Comparison of ENCODE assay signal across 32 cellular contexts in the genomic region with DNA sequence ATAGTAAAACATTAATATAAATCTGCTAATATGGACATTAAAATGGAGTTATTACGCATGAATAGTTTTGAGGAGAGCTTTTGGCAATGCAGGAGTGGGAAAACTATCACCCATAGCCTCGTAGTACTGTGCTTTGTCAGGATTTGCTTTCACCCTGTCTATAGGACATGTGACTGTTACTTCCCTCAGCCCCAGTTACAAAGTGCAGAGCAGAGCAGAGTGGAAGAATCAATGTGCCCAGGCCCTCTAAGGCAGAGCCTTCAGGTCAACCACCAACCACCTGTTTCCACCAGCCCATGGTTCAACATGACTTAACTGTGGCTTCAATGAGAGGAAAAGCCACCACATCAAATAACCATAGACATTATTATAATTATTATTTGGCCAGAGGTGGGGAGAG.
"Had no signal": no experiment of that assay in that cellular context is flagged by ENCODE, and none has a peak within 500 bp of the region (broad histone marks: within the 10 kb centered on the region; RNA-seq: fewer than 3 reads in every experiment).

No MANE protein-coding gene starts in this region.

- H3K4me1 Mint-ChIP-seq: activated B cell treated with CpG ODN at 0.5 μM for 24 hours; central memory CD8-positive, alpha-beta T cell; T-helper 17 cell had no signal

- H3K4me3 Mint-ChIP-seq: activated B cell treated with CpG ODN at 0.5 μM for 24 hours; activated CD8-positive, alpha-beta T cell treated with anti-CD3 and anti-CD28 coated beads for 36 hours; activated naive CD8-positive, alpha-beta T cell; activated T-cell treated with anti-CD3 and anti-CD28 coated beads, Interleukin-2, amount 50 U/mL, for 4 hours; activated T-helper 17 cell treated with anti-CD3 and anti-CD28 coated beads, Interleukin-2, amount 50 U/mL, for 72 hours; central memory CD8-positive, alpha-beta T cell; effector memory CD8-positive, alpha-beta T cell; T-helper 17 cell; T-helper 2 cell treated with Interferon-gamma antibody and Interleukin-4, amounts not matched to agents 5 μg/mL and 100 μg/mL, for 36 hours had no signal

- H3K27ac Mint-ChIP-seq: activated B cell treated with CpG ODN at 0.5 μM for 24 hours; activated CD8-positive, alpha-beta T cell treated with anti-CD3 and anti-CD28 coated beads for 36 hours; activated naive CD8-positive, alpha-beta T cell; activated T-helper 17 cell treated with anti-CD3 and anti-CD28 coated beads, Interleukin-2, amount 50 U/mL, for 72 hours; effector memory CD8-positive, alpha-beta T cell; T-helper 17 cell; T-helper 2 cell treated with Interferon-gamma antibody and Interleukin-4, amounts not matched to agents 5 μg/mL and 100 μg/mL, for 36 hours had no signal

- H3K27me3 ChIP-seq: brain microvascular endothelial cell, esophagus muscularis mucosa, gastrocnemius medialis had no signal

- H3K9me3 Mint-ChIP-seq: activated B cell treated with CpG ODN at 0.5 μM for 24 hours; activated CD8-positive, alpha-beta T cell treated with anti-CD3 and anti-CD28 coated beads for 36 hours; activated T-cell treated with anti-CD3 and anti-CD28 coated beads, Interleukin-2, amount 50 U/mL, for 4 hours; activated T-helper 17 cell treated with anti-CD3 and anti-CD28 coated beads, Interleukin-2, amount 50 U/mL, for 72 hours; central memory CD8-positive, alpha-beta T cell; T-helper 2 cell treated with Interferon-gamma antibody and Interleukin-4, amounts not matched to agents 5 μg/mL and 100 μg/mL, for 36 hours had no signal

- DNase-seq: activated B cell treated with CpG ODN at 0.5 μM for 24 hours; activated CD4-positive, alpha-beta T cell treated with anti-CD3 and anti-CD28 coated beads for 48 hours; activated CD4-positive, alpha-beta T cell treated with anti-CD3 and anti-CD28 coated beads, Interleukin-2, amount 50 U/mL, for 1 hour; activated CD4-positive, alpha-beta T cell treated with anti-CD3 and anti-CD28 coated beads, Interleukin-2, amount 50 U/mL, for 48 hours; activated CD8-positive, alpha-beta memory T cell treated with anti-CD3 and anti-CD28 coated beads for 24 hours; activated CD8-positive, alpha-beta T cell treated with anti-CD3 and anti-CD28 coated beads for 36 hours; activated effector memory CD4-positive, alpha-beta T cell treated with Interleukin-2 at 50 U/mL for 16 hours; activated gamma-delta T cell treated with Interleukin-2 at 50 U/mL for 16 hours; activated naive CD4-positive, alpha-beta T cell treated with anti-CD3 and anti-CD28 coated beads, Interleukin-2, amount 50 U/mL, for 16 hours; activated naive CD4-positive, alpha-beta T cell treated with Interleukin-2 at 50 U/mL for 16 hours; activated T-cell treated with anti-CD3 and anti-CD28 coated beads, Interleukin-2, amount 50 U/mL, for 4 hours; amniotic stem cell; anterior cingulate cortex; brain microvascular endothelial cell; dermis blood vessel endothelial cell; effector CD4-positive, alpha-beta T cell; effector memory CD8-positive, alpha-beta T cell; erythroblast; foreskin keratinocyte; gastrocnemius medialis; glutamatergic neuron; T-helper 1 cell; T-helper 17 cell; T1000; WERI-Rb-1 had no signal

- H3K36me3 ChIP-seq: brain microvascular endothelial cell, esophagus muscularis mucosa, gastrocnemius medialis, WERI-Rb-1 had no signal

- H3K27ac ChIP-seq: brain microvascular endothelial cell, coronary artery, esophagus muscularis mucosa, foreskin keratinocyte, gastrocnemius medialis, WERI-Rb-1 had no signal

- H3K4me3 ChIP-seq: coronary artery, esophagus muscularis mucosa, gastrocnemius medialis had no signal

- H3K4me1 ChIP-seq: esophagus muscularis mucosa, foreskin keratinocyte, gastrocnemius medialis had no signal

- H3K9me3 ChIP-seq: esophagus muscularis mucosa, gastrocnemius medialis had no signal

- H3K27me3 Mint-ChIP-seq: activated naive CD8-positive, alpha-beta T cell; activated T-helper 17 cell treated with anti-CD3 and anti-CD28 coated beads, Interleukin-2, amount 50 U/mL, for 72 hours; central memory CD8-positive, alpha-beta T cell; effector memory CD8-positive, alpha-beta T cell; T-helper 17 cell had no signal

- ATAC-seq: activated CD4-positive, CD25-positive, alpha-beta regulatory T cell treated with anti-CD3 and anti-CD28 coated beads, Interleukin-2, amount 50 U/mL, for 24 hours; activated CD8-positive, alpha-beta T cell treated with anti-CD3 and anti-CD28 coated beads for 36 hours; activated T-cell treated with anti-CD3 and anti-CD28 coated beads, Interleukin-2, amount 50 U/mL, for 4 hours; activated T-helper 17 cell treated with anti-CD3 and anti-CD28 coated beads, Interleukin-2, amount 50 U/mL, for 72 hours; effector memory CD8-positive, alpha-beta T cell; foreskin keratinocyte; gastrocnemius medialis; T-helper 17 cell had no signal
